Comparison of ENCODE assay signal across 7 cellular contexts in the genomic region with DNA sequence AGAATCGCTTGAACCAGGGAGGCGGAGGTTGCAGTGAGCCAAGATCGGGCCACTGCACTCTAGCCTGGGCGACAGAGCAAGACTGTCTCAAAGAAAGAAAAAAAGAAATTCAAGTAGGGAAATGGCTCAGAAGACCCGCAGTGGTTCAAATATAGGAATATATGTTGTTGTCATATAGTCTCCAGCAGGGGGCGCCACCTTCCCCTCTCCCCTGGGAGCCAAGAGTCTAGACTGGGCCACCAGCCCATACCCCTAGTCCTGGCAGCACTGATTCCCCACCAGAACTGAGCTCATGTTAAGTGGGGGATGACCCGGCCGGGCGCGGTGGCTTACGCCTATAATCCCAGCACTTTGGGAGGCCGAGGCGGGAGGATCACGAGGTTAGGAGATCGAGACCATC. TPM values are rescaled to one million over a fixed set of nuclear protein-coding genes. Genes with fewer than 3 reads are reported as not detected.
A peak's percentile ranks its signal among the peaks of the same experiment; 100 is the strongest.
DNase-seq lines count a peak whose midpoint lies in the region; ATAC-seq and TF ChIP-seq lines count a peak whose summit lies in the region.
"Not testable (repeated sequence)": the region's sequence is repeated elsewhere in the genome, so short reads cannot be mapped to it uniquely, and the experiment has no call there.

No MANE protein-coding gene starts in this region.

- not testable (repeated sequence) for H3K36me3 Mint-ChIP-seq in T-helper 17 cell (ENCODE audit: low read depth); activated T-cell treated with anti-CD3 and anti-CD28 coated beads, Interleukin-2, amount 50 U/mL, for 24 hours (ENCODE audit: low read depth)

- H3K9me3 Mint-ChIP-seq in activated T-cell treated with anti-CD3 and anti-CD28 coated beads, Interleukin-2, amount 50 U/mL, for 24 hours: not testable (repeated sequence)

- H3K4me3 Mint-ChIP-seq in T-helper 17 cell; activated T-cell treated with anti-CD3 and anti-CD28 coated beads, Interleukin-2, amount 50 U/mL, for 24 hours: not testable (repeated sequence)

- not testable (repeated sequence) for H3K4me3 ChIP-seq in NB4 (ENCODE audit: low read depth, low read length)

- peak; percentile 78 for ATAC-seq in T-helper 17 cell

- not testable (repeated sequence) for H3K4me1 Mint-ChIP-seq in T-helper 17 cell; activated T-cell treated with anti-CD3 and anti-CD28 coated beads, Interleukin-2, amount 50 U/mL, for 24 hours (ENCODE audit: low read depth)

- H3K27ac Mint-ChIP-seq in T-helper 17 cell: peak overlapping the region; percentile 59
- not testable (repeated sequence) for H3K27ac Mint-ChIP-seq in activated T-cell treated with anti-CD3 and anti-CD28 coated beads, Interleukin-2, amount 50 U/mL, for 24 hours

- DNase-seq in NB4 (ENCODE audit: low read depth) (peak; percentile 70), T-helper 17 cell (peak; percentile 25 to 32 (median 27)), kidney tubule cell (ENCODE audit: low spot score) (peak; percentile 13)
- peak; percentile 73 for DNase-seq in activated T-cell treated with anti-CD3 and anti-CD28 coated beads, Interleukin-2, amount 50 U/mL, for 24 hours
- DNase-seq in effector CD4-positive, alpha-beta T cell: peak; percentile 35
- DNase-seq in stimulated activated CD4-positive, alpha-beta T cell treated with anti-CD3 and anti-CD28 coated beads, Interleukin-1b, Interleukin-23, amount 100 ng/mL, for 4 hours (ENCODE audit: low read depth in 2 of 2): peak; percentile 39 to 61

- TF ChIP-seq CTCF in GM12873 (IDR thresholded peaks at IDR 0.05; ENCODE audit: insufficient read depth, low read depth, low read length, missing control alignments): peak; percentile 69
- peak; percentile 63 for TF ChIP-seq CTCF in NB4 (IDR thresholded peaks at IDR 0.05; ENCODE audit: low read depth, low read length)

- not testable (repeated sequence) for H3K9me3 ChIP-seq in T-helper 17 cell (ENCODE audit: control insufficient read depth, low read length, poor library complexity, severe bottlenecking)

- not testable (repeated sequence) for H3K27me3 Mint-ChIP-seq in T-helper 17 cell; activated T-cell treated with anti-CD3 and anti-CD28 coated beads, Interleukin-2, amount 50 U/mL, for 24 hours

- TF ChIP-seq POLR2A in NB4 (IDR thresholded peaks at IDR 0.05; ENCODE audit: extremely low read depth, insufficient read length): not testable (repeated sequence)

RNA-seq across cellular contexts. Expression of a gene that starts 6.1 kb away (rescaled TPM):
- total RNA-seq in T-helper 17 cell: 10 to 100 TPM; 18.3 to 22.6 TPM

RNA-seq across cellular contexts. Expression of a gene that starts 6.1 kb away (rescaled TPM):
- total RNA-seq in T-helper 17 cell: 10 to 100 TPM; 19.0 to 20.5 TPM

RNA-seq across cellular contexts. Expression of a gene that starts 48.9 kb away (rescaled TPM):
- total RNA-seq in T-helper 17 cell: 100 to 1,000 TPM; 132 to 147 TPM

RNA-seq across cellular contexts. Expression of a gene that starts 54.2 kb away (rescaled TPM):
- 10 to 100 TPM; 21.0 TPM for total RNA-seq in T-helper 17 cell

Comparison
In these comparisons a context has a peak if more than half of its experiments do, and no peak if none do; other contexts are left out.
1. DNase-seq: peak in every context shown above with its lines; median percentile 73 in activated T-cell treated with anti-CD3 and anti-CD28 coated beads, Interleukin-2, amount 50 U/mL, for 24 hours; 70 in NB4; 50 in stimulated activated CD4-positive, alpha-beta T cell treated with anti-CD3 and anti-CD28 coated beads, Interleukin-1b, Interleukin-23, amount 100 ng/mL, for 4 hours; 35 in effector CD4-positive, alpha-beta T cell; 27 in T-helper 17 cell; 13 in kidney tubule cell.